Comparison of ENCODE assay signal across 25 cellular contexts in the genomic region with DNA sequence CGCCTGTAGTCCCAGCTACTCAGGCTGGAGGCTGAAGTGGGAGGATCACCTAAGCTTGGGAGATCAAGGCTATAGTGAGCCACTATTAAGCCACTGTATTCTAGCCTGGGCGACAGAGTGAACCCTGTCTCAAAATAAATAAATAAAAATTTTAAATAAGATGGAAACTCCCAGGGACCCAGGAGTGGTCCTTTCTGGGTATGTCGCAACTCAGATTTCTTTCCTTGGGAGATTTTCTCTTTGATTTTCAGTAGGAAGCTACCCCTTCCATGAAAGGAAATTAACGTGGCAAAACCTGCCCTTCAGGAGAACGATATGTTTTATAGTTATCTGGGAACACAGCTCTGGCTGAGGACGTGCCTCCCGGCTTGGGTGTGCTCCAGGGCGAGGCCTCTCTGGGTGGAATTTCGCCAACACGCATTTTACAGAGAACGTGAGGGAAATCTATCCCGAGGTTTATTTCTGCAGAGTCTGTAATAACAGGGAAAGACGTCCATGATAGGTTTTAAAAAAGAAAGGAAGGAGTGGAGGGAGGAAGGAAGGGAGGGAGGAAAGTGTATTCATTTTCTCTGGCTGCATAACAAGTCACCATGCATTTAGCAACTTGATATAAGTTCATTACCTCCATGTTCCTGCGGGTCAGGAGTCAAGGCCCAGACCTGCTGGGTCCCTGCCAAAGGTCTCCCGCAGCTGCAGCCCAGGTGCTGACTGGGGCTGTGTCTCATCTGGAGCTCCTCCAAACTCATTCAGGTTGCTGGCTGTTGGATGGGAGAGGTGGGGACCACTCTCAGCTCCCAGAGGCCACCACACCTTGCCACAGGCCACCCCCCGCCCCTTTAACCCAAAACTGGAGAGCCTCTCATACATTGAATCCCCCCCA.
DNase-seq lines count a peak whose midpoint lies in the region; ATAC-seq, FAIRE-seq and TF ChIP-seq lines count a peak whose summit lies in the region.
"Had no signal": no experiment of that assay in that cellular context is flagged by ENCODE, and none has a peak within 500 bp of the region (broad histone marks: within the 10 kb centered on the region; RNA-seq: fewer than 3 reads in every experiment).

No MANE protein-coding gene starts in this region.

- no peak for TF ChIP-seq POLR2A in H1 (IDR thresholded peaks at IDR 0.05; ENCODE audit: control extremely low read depth in 1 of 2, low read depth in 2 of 2, low read length in 2 of 2)

- TF ChIP-seq EP300 in H1 (IDR thresholded peaks at IDR 0.05; ENCODE audit: borderline replicate concordance in 1 of 2, low read depth in 2 of 2, low read length in 2 of 2), result no peak

- no peak for TF ChIP-seq CTCF in LNCaP clone FGC (IDR thresholded peaks at IDR 0.05; ENCODE audit: control insufficient read depth, extremely low read depth, insufficient read depth)
- no peak for TF ChIP-seq CTCF in H1 (IDR thresholded peaks at IDR 0.05; ENCODE audit: control extremely low read depth in 1 of 3, insufficient read depth in 1 of 3, low read depth in 1 of 3, low read length in 3 of 3)
- TF ChIP-seq CTCF in omental fat pad (IDR thresholded peaks at IDR 0.05), result no peak
- no peak for TF ChIP-seq CTCF in upper lobe of right lung (IDR thresholded peaks at IDR 0.05)

- no peak overlapping the region for H2BK5ac ChIP-seq in H1 (ENCODE audit: low read depth, low read length)

- POLR2A ChIA-PET in H1 (lab: Charles Lee; ENCODE audit: partially characterized antibody), result no interaction called here

- no peak overlapping the region for H2AFZ ChIP-seq in H1 (ENCODE audit: low read length)

- H3K4me3 ChIP-seq in LNCaP clone FGC (ENCODE audit: low read depth, low read length) (no peak overlapping the region), H1 (ENCODE audit: extremely low read depth in 1 of 4, insufficient read depth in 2 of 4, low read depth in 3 of 4, low read length in 4 of 4) (no peak overlapping the region), upper lobe of right lung (no peak overlapping the region)
- H3K4me3 ChIP-seq: K562, sigmoid colon had no signal

- H2BK20ac ChIP-seq in H1 (ENCODE audit: low read length), result no peak overlapping the region

- H4K5ac ChIP-seq in H1 (ENCODE audit: insufficient read length, low read depth, low read length), result no peak overlapping the region

- H2AK5ac ChIP-seq in H1 (ENCODE audit: low read depth, low read length), result no peak overlapping the region

- no peak overlapping the region for H3K56ac ChIP-seq in H1 (replicated peaks; ENCODE audit: insufficient read length, low read depth, low read length)

- no peak overlapping the region for H3K23ac ChIP-seq in H1 (ENCODE audit: insufficient read length)

- no peak for TF ChIP-seq RAD21 in H1 (IDR thresholded peaks at IDR 0.05 in 1 of 2, conservative IDR thresholded peaks at IDR 0.05 in 1 of 2; ENCODE audit: low read depth in 2 of 2, low read length in 2 of 2)

- H3K23me2 ChIP-seq in H1 (ENCODE audit: low read depth, low read length), result no peaks in the 10 kb centered on the region

- no peak overlapping the region for H3K4me2 ChIP-seq in H1 (ENCODE audit: insufficient read depth in 1 of 2, low read depth in 2 of 2, low read length in 2 of 2)

- H2BK120ac ChIP-seq in H1 (replicated peaks; ENCODE audit: low read depth, low read length), result no peak overlapping the region

- H3K79me2 ChIP-seq in H1 (ENCODE audit: control insufficient read depth in 1 of 2, insufficient read depth in 2 of 2, low read length in 2 of 2), result no peaks in the 10 kb centered on the region

- H3K9me3 ChIP-seq in H1 (ENCODE audit: insufficient read depth in 2 of 2, low read depth in 1 of 2, low read length in 1 of 2) (0 out of 4 replicates have a peak, but pooled peaks cover 0 to 10% of the 10 kb centered on the region in 2 experiments), upper lobe of right lung (no peaks in the 10 kb centered on the region)

- no peak overlapping the region for H4K8ac ChIP-seq in H1 (ENCODE audit: extremely low read depth, insufficient read depth, low read length)

- H3K4ac ChIP-seq in H1 (replicated peaks; ENCODE audit: insufficient read length, low read depth, low read length), result no peak overlapping the region

- H3K36me3 ChIP-seq in H1 (ENCODE audit: control insufficient read depth in 2 of 4, insufficient read depth in 4 of 4, low read length in 3 of 4) (no peaks in the 10 kb centered on the region), upper lobe of right lung (no peaks in the 10 kb centered on the region)
- H3K36me3 ChIP-seq: sigmoid colon had no signal

- peak; percentile 24 for ATAC-seq in omental fat pad (ENCODE audit: low FRiP score)
- ATAC-seq in upper lobe of right lung, result no peak
- ATAC-seq: activated CD4-positive, alpha-beta T cell treated with anti-CD3 and anti-CD28 coated beads for 36 hours; activated CD8-positive, alpha-beta T cell treated with anti-CD3 and anti-CD28 coated beads, Interleukin-2, amount 10 ng/mL, durations not matched to agents 7 days and 5 days; activated naive CD4-positive, alpha-beta T cell treated with anti-CD3 and anti-CD28 coated beads, Interleukin-2, amount 50 U/mL, for 72 hours; K562; SK-N-SH treated with all-trans-retinoic acid at 6 μM for 48 hours; T-helper 17 cell had no signal

- intact Hi-C loops in upper lobe of right lung (cut with DNase I), result no loop called here

- FAIRE-seq in H1 (lab: Jason Lieb, UNC), result no peak
- FAIRE-seq: frontal cortex, K562 had no signal

- 87% methylated on average over 16 of the region's 16 CpGs; no CpG with 5 or more reads in 1 of the 2 experiments for WGBS in H1 (ENCODE audit: extremely low coverage in 1 of 2, insufficient coverage in 1 of 2, insufficient read length in 1 of 2, insufficient replicate concordance in 2 of 2, low coverage in 1 of 2, low lambda C conversion rate in 2 of 2, missing lambda C conversion rate in 1 of 2), 2 experiments

- no peak overlapping the region for H3K27ac ChIP-seq in H1 (ENCODE audit: low read depth, low read length)
- H3K27ac ChIP-seq in upper lobe of right lung, result no peak overlapping the region

- H3K79me1 ChIP-seq in H1 (ENCODE audit: low read depth, low read length), result no peaks in the 10 kb centered on the region

- CTCF ChIA-PET in H1 (lab: Charles Lee; ENCODE audit: partially characterized antibody), result interaction anchor here (0.6 to 0.7 kb wide), 2 partner anchors 27 to 154 kb away, joined by 3 read pairs; no protein-coding TSS in a partner anchor

- H3K4me1 ChIP-seq in H1 (replicated peaks in 1 of 4; ENCODE audit: control insufficient read depth in 3 of 4, insufficient read depth in 4 of 4, low read length in 3 of 4) (no peaks in the 10 kb centered on the region), upper lobe of right lung (no peaks in the 10 kb centered on the region)

- peak; percentile 71 for DNase-seq in LNCaP clone FGC (ENCODE audit: low read depth)
- peak; percentile 81 for DNase-seq in NCI-H1092 treated with DMSO at 0.1 percent for 48 hours (lab: John Stamatoyannopoulos, UW)
- DNase-seq in H1 (ENCODE audit: low read depth in 1 of 2, low spot score in 2 of 2), result no peak
- DNase-seq in omental fat pad (ENCODE audit: low spot score), result no peak
- no peak for DNase-seq in HK-2 (ENCODE audit: unreplicated experiment)
- no peak for DNase-seq in stimulated activated CD4-positive, alpha-beta T cell treated with anti-CD3 and anti-CD28 coated beads, Interleukin-2, amount 100 ng/mL, for 24 hours
- DNase-seq in upper lobe of right lung, result no peak
- DNase-seq in dedifferentiated amniotic fluid mesenchymal stem cell (ENCODE audit: extremely low spot score), result no peak
- DNase-seq: activated CD4-positive, alpha-beta T cell treated with anti-CD3 and anti-CD28 coated beads for 36 hours; activated CD8-positive, alpha-beta T cell treated with anti-CD3 and anti-CD28 coated beads, Interleukin-2, amount 10 ng/mL, durations not matched to agents 7 days and 5 days; activated T-cell treated with anti-CD3 and anti-CD28 coated beads for 4 hours; anterior cingulate cortex; DMS79 treated with DMSO at 0.1 percent for 48 hours; GF-D8; HCEC 1CT; hippocampal formation; NCI-H1694; NCI-H526 treated with DMSO at 0.1 percent for 48 hours; sigmoid colon; stimulated activated naive CD4-positive, alpha-beta T cell; T-helper 17 cell had no signal

- H2BK15ac ChIP-seq in H1 (ENCODE audit: low read length), result no peak overlapping the region

- peak overlapping the region; percentile 11; the same call in 1 of the 2 replicates for H3K18ac ChIP-seq in H1 (ENCODE audit: extremely low read depth, low read length)

- H3K14ac ChIP-seq in H1 (ENCODE audit: insufficient read length), result no peak overlapping the region

- no peak overlapping the region for H2BK12ac ChIP-seq in H1 (ENCODE audit: low read depth, low read length)

- H3K27me3 ChIP-seq in H1 (replicated peaks in 1 of 4; ENCODE audit: control insufficient read depth in 3 of 4, extremely low read depth in 1 of 4, insufficient read depth in 3 of 4, low read length in 3 of 4) (no peaks in the 10 kb centered on the region), upper lobe of right lung (no peaks in the 10 kb centered on the region)
- H3K27me3 ChIP-seq: sigmoid colon had no signal

- H3K9ac ChIP-seq in H1 (replicated peaks in 1 of 4; ENCODE audit: extremely low read depth in 1 of 4, low read depth in 3 of 4, low read length in 3 of 4), result no peak overlapping the region

- no peaks in the 10 kb centered on the region for H4K20me1 ChIP-seq in H1 (replicated peaks in 1 of 2; ENCODE audit: control insufficient read depth in 1 of 2, insufficient read depth in 2 of 2, low read length in 2 of 2)

- H4K91ac ChIP-seq in H1 (replicated peaks; ENCODE audit: insufficient read length, low read length), result no peak overlapping the region

TF ChIP-seq in H1, 55 proteins besides CTCF, POLR2A, EP300 and RAD21:
- TF ChIP-seq TAF1 (IDR thresholded peaks at IDR 0.05; ENCODE audit: low read depth, low read length) (no peak), SIRT6 (IDR thresholded peaks at IDR 0.05; ENCODE audit: low read length) (no peak), CEBPB (IDR thresholded peaks at IDR 0.05; ENCODE audit: low read depth, low read length) (peak; percentile 52; the same call in 1 of the 2 replicates)

Comparison
In these comparisons a context has a peak if more than half of its experiments do, and no peak if none do; other contexts are left out.
1. DNase-seq: peak in LNCaP clone FGC (single experiment) and NCI-H1092 treated with DMSO at 0.1 percent for 48 hours (single experiment); none in H1 (0 of 2), omental fat pad (single experiment), HK-2 (single experiment), stimulated activated CD4-positive, alpha-beta T cell treated with anti-CD3 and anti-CD28 coated beads, Interleukin-2, amount 100 ng/mL, for 24 hours (0 of 2), upper lobe of right lung (single experiment) and dedifferentiated amniotic fluid mesenchymal stem cell (single experiment).